In the genomic region with DNA sequence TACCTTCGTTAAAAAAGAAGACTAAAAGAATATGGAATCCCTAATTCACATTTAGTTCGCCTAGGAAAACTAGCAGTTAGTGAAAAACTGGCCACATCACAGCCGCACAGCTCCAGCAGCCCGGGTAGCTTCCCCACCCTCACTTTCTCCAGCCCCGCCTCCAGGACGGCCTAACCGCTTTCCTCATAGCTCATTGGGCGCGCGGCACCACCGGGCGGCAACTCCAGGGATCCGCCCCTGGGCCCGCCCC, we compare ENCODE assay signal across 8 cellular contexts. TPM values are rescaled to one million over a fixed set of nuclear protein-coding genes. Genes with fewer than 3 reads are reported as not detected.
A peak's percentile ranks its signal among the peaks of the same experiment; 100 is the strongest.
DNase-seq lines count a peak whose midpoint lies in the region; ATAC-seq lines count a peak whose summit lies in the region.

No MANE protein-coding gene starts in this region.

- H3K4me3 ChIP-seq in CD8-positive, alpha-beta memory T cell (ENCODE audit: low read length), result peak overlapping the region; percentile 86
- H3K4me3 ChIP-seq in mesendoderm (ENCODE audit: low read length), result no peak overlapping the region

- H3K4me2 ChIP-seq in mesendoderm (ENCODE audit: low read length), result no peak overlapping the region

- H3K56ac ChIP-seq in mesendoderm (ENCODE audit: low read length), result peak overlapping the region; percentile 3

- H3K4me3 Mint-ChIP-seq in CD8-positive, alpha-beta memory T cell, result peak overlapping the region; percentile 85 to 98 (median 96)
- H3K4me3 Mint-ChIP-seq in T-helper 2 cell treated with Interferon-gamma antibody and Interleukin-4, amounts not matched to agents 5 μg/mL and 100 μg/mL, for 36 hours, result peak overlapping the region; percentile 91
- H3K4me3 Mint-ChIP-seq in stimulated activated naive B cell treated with anti-CD40 and anti-IgM and Interleukin-4, amounts not matched to agents 10 μg/mL and 1 μg/mL and 100 μg/mL, for 72 hours, result peak overlapping the region; percentile 96 to 100

- no peak overlapping the region for H2AK5ac ChIP-seq in mesendoderm (ENCODE audit: low read length)

- peak overlapping the region; percentile 87 for H3K27ac ChIP-seq in CD8-positive, alpha-beta memory T cell (ENCODE audit: low read depth, low read length)
- H3K27ac ChIP-seq in mesendoderm (ENCODE audit: low read depth, low read length), result no peak overlapping the region

- no peak overlapping the region for H4K5ac ChIP-seq in mesendoderm (ENCODE audit: low read length)

- no peaks in the 10 kb centered on the region for H3K9me3 ChIP-seq in CD8-positive, alpha-beta memory T cell (ENCODE audit: low read length)

- H3K79me1 ChIP-seq in mesendoderm (ENCODE audit: low read length), result peaks cover 2% of the 10 kb centered on the region

- H3K9ac ChIP-seq in mesendoderm (ENCODE audit: low read length), result peak overlapping the region; percentile 35

- peaks cover 0 to 7% of the 10 kb centered on the region in 2 donors for H3K27me3 Mint-ChIP-seq in CD8-positive, alpha-beta memory T cell
- no peaks in the 10 kb centered on the region for H3K27me3 Mint-ChIP-seq in T-helper 2 cell treated with Interferon-gamma antibody and Interleukin-4, amounts not matched to agents 5 μg/mL and 100 μg/mL, for 36 hours (ENCODE audit: low read depth)
- no peaks in the 10 kb centered on the region for H3K27me3 Mint-ChIP-seq in stimulated activated naive B cell treated with anti-CD40 and anti-IgM and Interleukin-4, amounts not matched to agents 10 μg/mL and 1 μg/mL and 100 μg/mL, for 72 hours

- peak overlapping the region; percentile 82 to 99 (median 96) for H3K27ac Mint-ChIP-seq in CD8-positive, alpha-beta memory T cell
- H3K27ac Mint-ChIP-seq in T-helper 2 cell treated with Interferon-gamma antibody and Interleukin-4, amounts not matched to agents 5 μg/mL and 100 μg/mL, for 36 hours, result peak overlapping the region; percentile 92
- peak overlapping the region; percentile 98 for H3K27ac Mint-ChIP-seq in stimulated activated naive B cell treated with anti-CD40 and anti-IgM and Interleukin-4, amounts not matched to agents 10 μg/mL and 1 μg/mL and 100 μg/mL, for 72 hours

- H4K8ac ChIP-seq in mesendoderm (ENCODE audit: low read depth, low read length), result no peak overlapping the region

- DNase-seq in CD8-positive, alpha-beta memory T cell, result peak in 2 of 5 donors; percentile 99
- peak; percentile 99 for DNase-seq in T-helper 2 cell treated with Interferon-gamma antibody and Interleukin-4, amounts not matched to agents 5 μg/mL and 100 μg/mL, for 36 hours (ENCODE audit: low spot score)
- DNase-seq in dermis blood vessel endothelial cell, result peak; percentile 97
- DNase-seq in mesendoderm, result no peak
- DNase-seq in stimulated activated naive B cell treated with anti-CD40 and anti-IgM and Interleukin-4, amounts not matched to agents 10 μg/mL and 1 μg/mL and 100 μg/mL, for 72 hours, result peak; percentile 97
- no peak for DNase-seq in DMS 273 treated with DMSO at 0.1 percent for 48 hours (lab: John Stamatoyannopoulos, UW)

- no peaks in the 10 kb centered on the region for H3K36me3 ChIP-seq in CD8-positive, alpha-beta memory T cell (ENCODE audit: insufficient read depth, low read length)
- no peaks in the 10 kb centered on the region for H3K36me3 ChIP-seq in mesendoderm (ENCODE audit: control insufficient read depth, insufficient read depth, low read length)

- no peaks in the 10 kb centered on the region for H3K27me3 ChIP-seq in CD8-positive, alpha-beta memory T cell (ENCODE audit: insufficient read depth, low read length, poor library complexity, severe bottlenecking)
- H3K27me3 ChIP-seq in mesendoderm (ENCODE audit: insufficient read depth, low read length, poor library complexity), result no peaks in the 10 kb centered on the region

- no peak overlapping the region for H2BK120ac ChIP-seq in mesendoderm (ENCODE audit: low read depth, low read length)

- H3K4ac ChIP-seq in mesendoderm (ENCODE audit: low read depth, low read length), result no peak overlapping the region

- WGBS in mesendoderm (ENCODE audit: extremely low coverage, insufficient coverage, low lambda C conversion rate), result no CpG with 5 or more reads among the region's 14 CpGs

- peaks cover 0 to 7% (median 6%) of the 10 kb centered on the region in 3 donors for H3K36me3 Mint-ChIP-seq in CD8-positive, alpha-beta memory T cell
- H3K36me3 Mint-ChIP-seq in T-helper 2 cell treated with Interferon-gamma antibody and Interleukin-4, amounts not matched to agents 5 μg/mL and 100 μg/mL, for 36 hours (ENCODE audit: low read depth), result peaks cover 16% of the 10 kb centered on the region
- H3K36me3 Mint-ChIP-seq in stimulated activated naive B cell treated with anti-CD40 and anti-IgM and Interleukin-4, amounts not matched to agents 10 μg/mL and 1 μg/mL and 100 μg/mL, for 72 hours, result peaks cover 10 to 14% of the 10 kb centered on the region in 2 donors

- POLR2A ChIA-PET in CD8-positive, alpha-beta memory T cell (lab: Charles Lee), result interaction anchor here (0.6 to 3.7 kb wide), 6 partner anchors 12 to 140 kb away, joined by 3 to 33 read pairs (median 4); a partner anchor contains a TSS

- no peak overlapping the region for H2BK5ac ChIP-seq in mesendoderm (ENCODE audit: low read length)

- H3K4me1 Mint-ChIP-seq in CD8-positive, alpha-beta memory T cell, result peaks cover 42 to 47% (median 43%) of the 10 kb centered on the region in 3 donors
- H3K4me1 Mint-ChIP-seq in T-helper 2 cell treated with Interferon-gamma antibody and Interleukin-4, amounts not matched to agents 5 μg/mL and 100 μg/mL, for 36 hours (ENCODE audit: low read depth), result peaks cover 34% of the 10 kb centered on the region
- peaks cover 15 to 38% of the 10 kb centered on the region in 2 donors for H3K4me1 Mint-ChIP-seq in stimulated activated naive B cell treated with anti-CD40 and anti-IgM and Interleukin-4, amounts not matched to agents 10 μg/mL and 1 μg/mL and 100 μg/mL, for 72 hours

- peak; percentile 96 for ATAC-seq in GM19452 (IDR thresholded peaks at IDR 0.05; ENCODE audit: unreplicated experiment)
- peak; percentile 95 for ATAC-seq in HG03520 (IDR thresholded peaks at IDR 0.05; ENCODE audit: unreplicated experiment)
- peak; percentile 98 for ATAC-seq in stimulated activated naive B cell treated with anti-CD40 and anti-IgM and Interleukin-4, amounts not matched to agents 10 μg/mL and 1 μg/mL and 100 μg/mL, for 72 hours (replicated peaks)

- no peak overlapping the region for H2BK15ac ChIP-seq in mesendoderm (replicated peaks; ENCODE audit: low read depth)

- CTCF ChIA-PET in CD8-positive, alpha-beta memory T cell (lab: Charles Lee), result interaction anchor here (1.5 to 3.1 kb wide), 3 partner anchors 16 to 140 kb away, joined by 4 to 21 read pairs (median 4); a partner anchor contains a TSS

- H3K79me2 ChIP-seq in mesendoderm (ENCODE audit: control insufficient read depth, insufficient read depth, low read length), result peaks cover 25% of the 10 kb centered on the region

- no peak overlapping the region for H3K18ac ChIP-seq in mesendoderm (ENCODE audit: low read length)

- H3K4me1 ChIP-seq in CD8-positive, alpha-beta memory T cell (ENCODE audit: insufficient read depth, low read length), result peaks cover 27% of the 10 kb centered on the region
- no peaks in the 10 kb centered on the region for H3K4me1 ChIP-seq in mesendoderm (ENCODE audit: control insufficient read depth, low read depth, low read length)

- no peak overlapping the region for H3K23ac ChIP-seq in mesendoderm (ENCODE audit: low read length)

- H3K9me3 Mint-ChIP-seq in CD8-positive, alpha-beta memory T cell, result peaks cover 0 to 5% (median 0%) of the 10 kb centered on the region in 5 donors
- H3K9me3 Mint-ChIP-seq in T-helper 2 cell treated with Interferon-gamma antibody and Interleukin-4, amounts not matched to agents 5 μg/mL and 100 μg/mL, for 36 hours, result peaks cover 14% of the 10 kb centered on the region
- H3K9me3 Mint-ChIP-seq in stimulated activated naive B cell treated with anti-CD40 and anti-IgM and Interleukin-4, amounts not matched to agents 10 μg/mL and 1 μg/mL and 100 μg/mL, for 72 hours, result peaks cover 6% of the 10 kb centered on the region in 2 donors

RNA-seq across cellular contexts. Expression of a gene that starts 0.2 kb away (rescaled TPM):
- 10 to 100 TPM; 45.8 to 47.0 TPM for total RNA-seq in CD8-positive, alpha-beta memory T cell
- polyA plus RNA-seq in CD8-positive, alpha-beta memory T cell, result 3.8 TPM
- 73.2 and 76.7 TPM in 2 replicates for total RNA-seq in dermis blood vessel endothelial cell
- polyA plus RNA-seq in mesendoderm (2013, experiment 1 of 2), result 14.3 TPM
- polyA plus RNA-seq in mesendoderm (2013, experiment 2 of 2), result 14.4 TPM

RNA-seq across cellular contexts. Expression of a gene that starts 35.8 kb away (rescaled TPM):
- 10 to 100 TPM; 30.0 to 31.3 TPM for total RNA-seq in CD8-positive, alpha-beta memory T cell
- 30.6 TPM for polyA plus RNA-seq in CD8-positive, alpha-beta memory T cell
- total RNA-seq in dermis blood vessel endothelial cell, result 6.9 and 7.0 TPM in 2 replicates
- polyA plus RNA-seq in mesendoderm (2013, experiment 1 of 2), result 4.6 TPM
- 4.7 TPM for polyA plus RNA-seq in mesendoderm (2013, experiment 2 of 2)

Comparison
In these comparisons a context has a peak if more than half of its experiments do, and no peak if none do; other contexts are left out.
1. DNase-seq: peak in T-helper 2 cell treated with Interferon-gamma antibody and Interleukin-4, amounts not matched to agents 5 μg/mL and 100 μg/mL, for 36 hours (single experiment), dermis blood vessel endothelial cell (single experiment) and stimulated activated naive B cell treated with anti-CD40 and anti-IgM and Interleukin-4, amounts not matched to agents 10 μg/mL and 1 μg/mL and 100 μg/mL, for 72 hours (single experiment); none in mesendoderm (single experiment) and DMS 273 treated with DMSO at 0.1 percent for 48 hours (single experiment).
2. Peak in every context shown above with its lines, with median percentiles within 50 percentile points of each other: H3K27ac Mint-ChIP-seq, H3K4me3 Mint-ChIP-seq and ATAC-seq.